Comparison of ENCODE assay signal across 1 cellular context in the genomic region with DNA sequence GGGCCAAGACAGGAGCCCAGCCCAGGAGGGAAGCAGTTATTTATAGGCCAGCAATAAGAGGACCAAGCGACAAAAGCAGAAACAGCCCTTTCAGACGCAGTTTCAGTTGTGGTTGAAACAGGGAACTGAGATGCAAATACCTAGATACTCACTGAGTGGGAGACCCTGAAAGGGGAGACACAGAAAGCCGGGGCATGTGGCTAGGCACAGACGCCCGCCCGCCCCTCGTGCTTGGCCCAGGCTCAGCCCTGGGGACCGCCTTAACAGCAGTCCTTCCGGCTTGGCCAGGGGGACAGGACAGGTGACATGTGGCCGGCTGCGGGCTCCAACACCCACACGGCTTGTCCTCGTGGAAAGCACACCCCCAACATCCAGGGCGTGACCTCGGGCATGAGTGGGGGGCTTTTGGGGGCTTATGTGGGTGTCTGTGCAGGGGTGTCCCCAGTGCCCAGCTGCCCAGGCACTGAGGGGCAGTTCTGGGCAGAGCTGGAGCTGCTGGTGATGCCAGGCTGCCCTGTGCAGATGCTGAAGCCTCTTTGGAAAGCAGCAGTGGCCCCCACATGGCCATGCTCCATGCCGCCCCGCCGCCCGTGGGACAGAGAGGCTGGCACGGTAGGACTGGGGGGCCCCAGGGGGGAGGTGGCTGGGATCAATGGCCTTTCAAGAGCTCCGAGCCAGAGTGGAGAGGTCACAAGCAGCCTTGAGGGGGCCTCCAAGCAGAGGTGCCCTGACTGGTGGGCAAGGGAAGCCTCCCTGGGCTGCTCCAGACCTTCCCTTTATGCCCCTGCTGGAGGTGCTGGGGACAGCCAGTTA.
TF ChIP-seq lines count a peak whose summit lies in the region.

No MANE protein-coding gene starts in this region.

TF ChIP-seq in SK-N-SH, 30 proteins besides CTCF, POLR2A, EP300 and RAD21:
- no peak for TF ChIP-seq TEAD4 (IDR thresholded peaks at IDR 0.05; ENCODE audit: borderline replicate concordance, insufficient read depth)
- TF ChIP-seq EZH2phosphoT487 (IDR thresholded peaks at IDR 0.05; ENCODE audit: borderline replicate concordance, low read depth), result no peak
- TF ChIP-seq MEF2A (IDR thresholded peaks at IDR 0.05; ENCODE audit: borderline replicate concordance, low read depth), result no peak
- TF ChIP-seq FOSL2 (IDR thresholded peaks at IDR 0.05; ENCODE audit: borderline replicate concordance, low read depth), result no peak
- TF ChIP-seq RXRA (IDR thresholded peaks at IDR 0.05; ENCODE audit: borderline replicate concordance, low read depth), result no peak
- no peak for TF ChIP-seq SIN3A (IDR thresholded peaks at IDR 0.05; ENCODE audit: borderline replicate concordance, low read depth, low read length)
- TF ChIP-seq, protein P1, sequence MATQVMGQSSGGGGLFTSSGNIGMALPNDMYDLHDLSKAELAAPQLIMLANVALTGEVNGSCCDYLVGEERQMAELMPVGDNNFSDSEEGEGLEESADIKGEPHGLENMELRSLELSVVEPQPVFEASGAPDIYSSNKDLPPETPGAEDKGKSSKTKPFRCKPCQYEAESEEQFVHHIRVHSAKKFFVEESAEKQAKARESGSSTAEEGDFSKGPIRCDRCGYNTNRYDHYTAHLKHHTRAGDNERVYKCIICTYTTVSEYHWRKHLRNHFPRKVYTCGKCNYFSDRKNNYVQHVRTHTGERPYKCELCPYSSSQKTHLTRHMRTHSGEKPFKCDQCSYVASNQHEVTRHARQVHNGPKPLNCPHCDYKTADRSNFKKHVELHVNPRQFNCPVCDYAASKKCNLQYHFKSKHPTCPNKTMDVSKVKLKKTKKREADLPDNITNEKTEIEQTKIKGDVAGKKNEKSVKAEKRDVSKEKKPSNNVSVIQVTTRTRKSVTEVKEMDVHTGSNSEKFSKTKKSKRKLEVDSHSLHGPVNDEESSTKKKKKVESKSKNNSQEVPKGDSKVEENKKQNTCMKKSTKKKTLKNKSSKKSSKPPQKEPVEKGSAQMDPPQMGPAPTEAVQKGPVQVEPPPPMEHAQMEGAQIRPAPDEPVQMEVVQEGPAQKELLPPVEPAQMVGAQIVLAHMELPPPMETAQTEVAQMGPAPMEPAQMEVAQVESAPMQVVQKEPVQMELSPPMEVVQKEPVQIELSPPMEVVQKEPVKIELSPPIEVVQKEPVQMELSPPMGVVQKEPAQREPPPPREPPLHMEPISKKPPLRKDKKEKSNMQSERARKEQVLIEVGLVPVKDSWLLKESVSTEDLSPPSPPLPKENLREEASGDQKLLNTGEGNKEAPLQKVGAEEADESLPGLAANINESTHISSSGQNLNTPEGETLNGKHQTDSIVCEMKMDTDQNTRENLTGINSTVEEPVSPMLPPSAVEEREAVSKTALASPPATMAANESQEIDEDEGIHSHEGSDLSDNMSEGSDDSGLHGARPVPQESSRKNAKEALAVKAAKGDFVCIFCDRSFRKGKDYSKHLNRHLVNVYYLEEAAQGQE (IDR thresholded peaks at IDR 0.05; ENCODE audit: low read depth, low read length), result no peak
